Comparison of ENCODE assay signal across 9 cellular contexts in the genomic region with DNA sequence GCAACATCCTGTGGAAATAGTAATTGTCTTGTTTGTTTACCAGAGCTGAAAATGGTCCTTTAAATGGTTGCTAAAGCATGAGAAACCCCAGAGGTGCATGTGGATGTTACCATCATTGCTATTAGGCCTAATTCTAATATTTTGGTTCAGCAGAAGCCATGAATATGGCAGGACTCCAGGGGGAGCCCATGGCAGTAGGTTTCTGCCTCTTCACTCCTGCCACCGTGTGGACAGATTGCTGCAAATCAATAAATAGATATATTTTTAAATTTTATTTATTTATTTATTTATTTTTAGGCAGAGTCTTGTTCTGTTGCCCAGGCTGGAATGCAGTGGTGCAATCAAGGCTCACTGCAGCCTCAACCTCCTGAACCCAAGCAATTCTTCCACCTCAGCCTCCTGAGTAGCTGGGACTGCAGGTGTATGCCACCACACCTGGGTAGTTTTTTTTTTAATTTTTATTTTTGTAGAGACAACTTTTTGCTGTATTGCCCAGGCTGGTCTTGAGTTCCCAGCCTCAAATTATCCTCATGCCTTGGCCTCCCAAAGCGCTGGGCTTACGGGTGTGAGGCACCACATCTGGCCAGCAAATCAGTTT. TPM values are rescaled to one million over a fixed set of nuclear protein-coding genes. Genes with fewer than 3 reads are reported as not detected.
DNase-seq lines count a peak whose midpoint lies in the region; ATAC-seq and TF ChIP-seq lines count a peak whose summit lies in the region.
"Had no signal": no experiment of that assay in that cellular context is flagged by ENCODE, and none has a peak within 500 bp of the region (broad histone marks: within the 10 kb centered on the region; RNA-seq: fewer than 3 reads in every experiment).

No MANE protein-coding gene starts in this region.

- TF ChIP-seq POLR2A in lower leg skin (IDR thresholded peaks at IDR 0.05) = no peak

- H3K4me3 ChIP-seq in lower lobe of right lung (no peak overlapping the region), lower leg skin (ENCODE audit: low read depth, poor library complexity, severe bottlenecking) (no peak overlapping the region)

- TF ChIP-seq CTCF in chondrocyte (IDR thresholded peaks at IDR 0.05) (peak; percentile 90), lower lobe of right lung (IDR thresholded peaks at IDR 0.05) (peak; percentile 63), lower leg skin (IDR thresholded peaks at IDR 0.05) (no peak)

- H3K27me3 ChIP-seq in lower lobe of right lung (ENCODE audit: low read depth) = no peaks in the 10 kb centered on the region

- 45 to 59% methylated on average over 3 of the region's 3 CpGs for WGBS in lower leg skin, 2 donors

- no peaks in the 10 kb centered on the region for H3K4me1 Mint-ChIP-seq in chondrocyte (ENCODE audit: low read depth)

- peaks cover 11% of the 10 kb centered on the region for H3K27me3 Mint-ChIP-seq in chondrocyte (ENCODE audit: low read depth)

- no peaks in the 10 kb centered on the region for H3K36me3 Mint-ChIP-seq in chondrocyte (ENCODE audit: low read depth)

- H3K4me3 Mint-ChIP-seq in chondrocyte (ENCODE audit: unreplicated experiment) = no peak overlapping the region
- H3K4me3 Mint-ChIP-seq: stimulated activated naive CD8-positive, alpha-beta T cell treated with anti-CD3 and anti-CD28 coated beads, Interleukin-15, Interleukin-2, amounts not matched to agents 100 ng/mL and 50 ng/mL, for 24 hours had no signal

- DNase-seq in COLO668 (lab: John Stamatoyannopoulos, UW; ENCODE audit: unreplicated experiment) (peak; percentile 55), NCI-H1048 (lab: John Stamatoyannopoulos, UW) (peak; percentile 29), SW480 (ENCODE audit: low spot score) (peak; percentile 79), chondrocyte (ENCODE audit: low spot score) (no peak), lower lobe of right lung (peak; percentile 59), stromal cell of bone marrow (ENCODE audit: low read depth) (peak; percentile 62), lower leg skin (ENCODE audit: low spot score in 2 of 2) (no peak)

- ATAC-seq in GM19351 (IDR thresholded peaks at IDR 0.05; ENCODE audit: unreplicated experiment) = peak; percentile 77
- peak; percentile 66 to 71 for ATAC-seq in lower lobe of right lung

- intact Hi-C loops in lower lobe of right lung (cut with DNase I) = no loop called here
- intact Hi-C loops in lower leg skin (cut with DNase I; ENCODE audit: low total_unique reads) = no loop called here

- H3K9me3 Mint-ChIP-seq in chondrocyte (ENCODE audit: low read depth) = no peaks in the 10 kb centered on the region
- H3K9me3 Mint-ChIP-seq: stimulated activated naive CD8-positive, alpha-beta T cell treated with anti-CD3 and anti-CD28 coated beads, Interleukin-15, Interleukin-2, amounts not matched to agents 100 ng/mL and 50 ng/mL, for 24 hours had no signal

- H3K9me3 ChIP-seq in lower lobe of right lung = no peaks in the 10 kb centered on the region

- no peaks in the 10 kb centered on the region for H3K36me3 ChIP-seq in lower lobe of right lung

- no peak overlapping the region for H3K27ac Mint-ChIP-seq in chondrocyte (ENCODE audit: unreplicated experiment)
- H3K27ac Mint-ChIP-seq: stimulated activated naive CD8-positive, alpha-beta T cell treated with anti-CD3 and anti-CD28 coated beads, Interleukin-15, Interleukin-2, amounts not matched to agents 100 ng/mL and 50 ng/mL, for 24 hours had no signal

- H3K4me1 ChIP-seq in lower lobe of right lung = no peaks in the 10 kb centered on the region

- no peak overlapping the region for H3K27ac ChIP-seq in lower lobe of right lung

RNA-seq across cellular contexts. Expression of gene CAPN13, which starts 54.9 kb away (rescaled TPM):
- total RNA-seq in chondrocyte (not detected in 3 replicates), lower lobe of right lung (23.0 TPM), lower leg skin (under 1 TPM in 3 of 4 donors, not detected in 1; 0.10 to 0.45 (median 0.11) TPM)

Comparison
In these comparisons a context has a peak if more than half of its experiments do, and no peak if none do; other contexts are left out.
1. DNase-seq: peak in COLO668 (single experiment), NCI-H1048 (single experiment), SW480 (single experiment), lower lobe of right lung (single experiment) and stromal cell of bone marrow (single experiment); none in chondrocyte (single experiment) and lower leg skin (0 of 2).
2. CTCF ChIP-seq: peak in chondrocyte (single experiment) and lower lobe of right lung (single experiment); none in lower leg skin (0 of 3).
3. RNA of gene CAPN13, which starts 54.9 kb away (total RNA-seq): 23.0 TPM in lower lobe of right lung (single experiment); not detected in chondrocyte and 0.10 to 0.45 TPM in lower leg skin; every median in the first group is over 10 times any median in the second.